1 cellular context compared by ENCODE assay signal in the genomic region with DNA sequence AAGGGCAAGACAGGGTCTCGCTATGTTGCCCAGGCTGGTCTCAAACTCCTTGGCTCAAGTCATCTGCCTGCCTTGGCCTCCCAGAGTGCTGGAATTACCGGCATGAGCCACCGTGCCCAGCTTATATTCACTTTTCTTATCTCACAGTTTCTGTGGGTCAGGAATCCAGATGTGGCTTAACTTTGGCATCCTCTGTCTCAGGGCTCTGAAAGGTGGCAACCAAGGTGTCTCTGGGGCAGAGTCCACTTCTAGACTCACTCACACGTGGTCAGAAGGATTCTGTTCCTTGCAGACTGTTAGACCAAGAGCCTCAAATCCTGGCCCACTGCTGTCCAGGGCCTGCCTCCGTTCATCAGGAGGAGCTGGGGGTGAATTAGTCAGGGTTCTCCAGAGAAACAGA.
TF ChIP-seq lines count a peak whose summit lies in the region.

No MANE protein-coding gene starts in this region.

TF ChIP-seq in WTC11, 78 proteins besides CTCF, POLR2A, EP300 and RAD21:
- TF ChIP-seq E2F1 (CRISPR knock-in tag; IDR thresholded peaks at IDR 0.05) (no peak), ZNF532 (CRISPR knock-in tag; IDR thresholded peaks at IDR 0.05; ENCODE audit: borderline replicate concordance) (no peak), ZNF121 (CRISPR knock-in tag; IDR thresholded peaks at IDR 0.05) (peak; percentile 67; the same call in 1 of the 2 replicates)
- TF ChIP-seq, protein P1, sequence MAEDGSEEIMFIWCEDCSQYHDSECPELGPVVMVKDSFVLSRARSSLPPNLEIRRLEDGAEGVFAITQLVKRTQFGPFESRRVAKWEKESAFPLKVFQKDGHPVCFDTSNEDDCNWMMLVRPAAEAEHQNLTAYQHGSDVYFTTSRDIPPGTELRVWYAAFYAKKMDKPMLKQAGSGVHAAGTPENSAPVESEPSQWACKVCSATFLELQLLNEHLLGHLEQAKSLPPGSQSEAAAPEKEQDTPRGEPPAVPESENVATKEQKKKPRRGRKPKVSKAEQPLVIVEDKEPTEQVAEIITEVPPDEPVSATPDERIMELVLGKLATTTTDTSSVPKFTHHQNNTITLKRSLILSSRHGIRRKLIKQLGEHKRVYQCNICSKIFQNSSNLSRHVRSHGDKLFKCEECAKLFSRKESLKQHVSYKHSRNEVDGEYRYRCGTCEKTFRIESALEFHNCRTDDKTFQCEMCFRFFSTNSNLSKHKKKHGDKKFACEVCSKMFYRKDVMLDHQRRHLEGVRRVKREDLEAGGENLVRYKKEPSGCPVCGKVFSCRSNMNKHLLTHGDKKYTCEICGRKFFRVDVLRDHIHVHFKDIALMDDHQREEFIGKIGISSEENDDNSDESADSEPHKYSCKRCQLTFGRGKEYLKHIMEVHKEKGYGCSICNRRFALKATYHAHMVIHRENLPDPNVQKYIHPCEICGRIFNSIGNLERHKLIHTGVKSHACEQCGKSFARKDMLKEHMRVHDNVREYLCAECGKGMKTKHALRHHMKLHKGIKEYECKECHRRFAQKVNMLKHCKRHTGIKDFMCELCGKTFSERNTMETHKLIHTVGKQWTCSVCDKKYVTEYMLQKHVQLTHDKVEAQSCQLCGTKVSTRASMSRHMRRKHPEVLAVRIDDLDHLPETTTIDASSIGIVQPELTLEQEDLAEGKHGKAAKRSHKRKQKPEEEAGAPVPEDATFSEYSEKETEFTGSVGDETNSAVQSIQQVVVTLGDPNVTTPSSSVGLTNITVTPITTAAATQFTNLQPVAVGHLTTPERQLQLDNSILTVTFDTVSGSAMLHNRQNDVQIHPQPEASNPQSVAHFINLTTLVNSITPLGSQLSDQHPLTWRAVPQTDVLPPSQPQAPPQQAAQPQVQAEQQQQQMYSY (CRISPR knock-in tag; IDR thresholded peaks at IDR 0.05), result no peak
